Comparison of ENCODE assay signal across 34 cellular contexts in genomic region chr11:58446294-58446693, GRCh38. TPM values are rescaled to one million over a fixed set of nuclear protein-coding genes. Genes with fewer than 3 reads are reported as not detected.
"Had no signal": no experiment of that assay in that cellular context is flagged by ENCODE, and none has a peak within 500 bp of the region (broad histone marks: within the 10 kb centered on the region; RNA-seq: fewer than 3 reads in every experiment).

No MANE protein-coding gene starts in this region.

- H3K27ac ChIP-seq: ascending aorta, foreskin keratinocyte, heart left ventricle, pancreas, psoas muscle, tibial nerve, VCaP had no signal

- H3K4me3 Mint-ChIP-seq: activated naive CD4-positive, alpha-beta T cell treated with anti-CD3 and anti-CD28 coated beads, Interleukin-2, amount 10 ng/mL, durations not matched to agents 7 days and 5 days; activated naive CD8-positive, alpha-beta T cell treated with anti-CD3 and anti-CD28 coated beads, Interleukin-2, amount 10 ng/mL, durations not matched to agents 7 days and 5 days; activated T-helper 1 cell treated with anti-CD3 and anti-CD28 coated beads, Interleukin-12 subunit alpha, Interleukin-12 subunit beta, Interleukin-2, Interleukin-4 antibody, amounts not matched to agents 30 ng/mL and 10 ng/mL and 1 ng/mL, durations not matched to agents 14 hours and 24 hours and 36 hours; brain; effector memory CD8-positive, alpha-beta T cell; immature natural killer cell; mesothelial cell of epicardium; naive thymus-derived CD4-positive, alpha-beta T cell had no signal

- H3K4me1 ChIP-seq: ascending aorta, foreskin keratinocyte, heart left ventricle, pancreas, psoas muscle, tibial nerve had no signal

- H3K4me3 ChIP-seq: ascending aorta, heart left ventricle, pancreas, psoas muscle, tibial nerve had no signal

- H3K9me3 Mint-ChIP-seq: activated naive CD4-positive, alpha-beta T cell treated with anti-CD3 and anti-CD28 coated beads, Interleukin-2, amount 10 ng/mL, durations not matched to agents 7 days and 5 days; effector memory CD8-positive, alpha-beta T cell had no signal

- FAIRE-seq: kidney, pancreas had no signal

- H3K27me3 ChIP-seq: ascending aorta, foreskin keratinocyte, heart left ventricle, pancreas, tibial nerve had no signal

- H3K36me3 Mint-ChIP-seq: activated naive CD4-positive, alpha-beta T cell treated with anti-CD3 and anti-CD28 coated beads, Interleukin-2, amount 10 ng/mL, durations not matched to agents 7 days and 5 days; activated naive CD8-positive, alpha-beta T cell treated with anti-CD3 and anti-CD28 coated beads, Interleukin-2, amount 10 ng/mL, durations not matched to agents 7 days and 5 days; brain; immature natural killer cell; mesothelial cell of epicardium had no signal

- DNase-seq: activated CD4-positive, alpha-beta T cell treated with anti-CD3 and anti-CD28 coated beads for 48 hours; activated CD4-positive, alpha-beta T cell treated with anti-CD3 and anti-CD28 coated beads, Interleukin-2, amount 50 U/mL, for 48 hours; activated CD8-positive, alpha-beta memory T cell treated with anti-CD3 and anti-CD28 coated beads for 24 hours; activated effector memory CD4-positive, alpha-beta T cell treated with anti-CD3 and anti-CD28 coated beads, Interleukin-2, amount 50 U/mL, for 16 hours; activated naive CD4-positive, alpha-beta T cell treated with anti-CD3 and anti-CD28 coated beads, Interleukin-2, amount 10 ng/mL, durations not matched to agents 7 days and 5 days; activated naive CD8-positive, alpha-beta T cell treated with anti-CD3 and anti-CD28 coated beads, Interleukin-2, amount 10 ng/mL, durations not matched to agents 7 days and 5 days; caudate nucleus; cortex of kidney; effector memory CD8-positive, alpha-beta T cell; heart left ventricle; hypothalamus; immature natural killer cell; kidney; left colon; naive thymus-derived CD4-positive, alpha-beta T cell; pancreas; psoas muscle; stimulated activated CD4-positive, alpha-beta T cell treated with anti-CD3 and anti-CD28 coated beads, Interleukin-15, amount 100 ng/mL, for 24 hours; stimulated activated CD4-positive, alpha-beta T cell treated with anti-CD3 and anti-CD28 coated beads, Interleukin-2, amount 100 ng/mL, for 24 hours; stimulated activated naive CD4-positive, alpha-beta T cell treated with Interleukin-2 at 50 U/mL for 16 hours; T-helper 2 cell had no signal

- H3K4me1 Mint-ChIP-seq: activated naive CD4-positive, alpha-beta T cell treated with anti-CD3 and anti-CD28 coated beads, Interleukin-2, amount 10 ng/mL, durations not matched to agents 7 days and 5 days; brain; immature natural killer cell; mesothelial cell of epicardium had no signal

- H3K27ac Mint-ChIP-seq: activated naive CD4-positive, alpha-beta T cell treated with anti-CD3 and anti-CD28 coated beads, Interleukin-2, amount 10 ng/mL, durations not matched to agents 7 days and 5 days; activated naive CD8-positive, alpha-beta T cell treated with anti-CD3 and anti-CD28 coated beads, Interleukin-2, amount 10 ng/mL, durations not matched to agents 7 days and 5 days; activated T-helper 1 cell treated with anti-CD3 and anti-CD28 coated beads, Interleukin-12 subunit alpha, Interleukin-12 subunit beta, Interleukin-2, Interleukin-4 antibody, amounts not matched to agents 30 ng/mL and 10 ng/mL and 1 ng/mL, durations not matched to agents 14 hours and 24 hours and 36 hours; brain; effector memory CD8-positive, alpha-beta T cell; immature natural killer cell; mesothelial cell of epicardium; naive thymus-derived CD4-positive, alpha-beta T cell had no signal

- ATAC-seq: effector memory CD8-positive, alpha-beta T cell; esophagus mucosa; foreskin keratinocyte; heart left ventricle; left colon; naive thymus-derived CD4-positive, alpha-beta T cell; pancreas; psoas muscle had no signal

- H3K9me3 ChIP-seq: pancreas had no signal

- H3K36me3 ChIP-seq: ascending aorta, heart left ventricle, pancreas, tibial nerve had no signal

- H3K27me3 Mint-ChIP-seq: activated naive CD4-positive, alpha-beta T cell treated with anti-CD3 and anti-CD28 coated beads, Interleukin-2, amount 10 ng/mL, durations not matched to agents 7 days and 5 days; brain had no signal

RNA-seq across cellular contexts. Expression of gene OR5B12, which starts 4.3 kb away (rescaled TPM):
- total RNA-seq: activated naive CD8-positive, alpha-beta T cell treated with anti-CD3 and anti-CD28 coated beads, Interleukin-2, amount 10 ng/mL, durations not matched to agents 7 days and 5 days; activated T-helper 1 cell treated with anti-CD3 and anti-CD28 coated beads, Interleukin-12 subunit alpha, Interleukin-12 subunit beta, Interleukin-2, Interleukin-4 antibody, amounts not matched to agents 30 ng/mL and 10 ng/mL and 1 ng/mL, durations not matched to agents 14 hours and 24 hours and 36 hours; chondrocyte; esophagus mucosa; foreskin keratinocyte; heart left ventricle; kidney; left colon; liver; mesothelial cell of epicardium; pancreas; psoas muscle; temporal lobe; ureter had no signal
- polyA plus RNA-seq: foreskin keratinocyte; heart left ventricle; immature natural killer cell; liver; naive thymus-derived CD4-positive, alpha-beta T cell; neural cell; pancreas; psoas muscle had no signal

RNA-seq across cellular contexts. Expression of gene OR5B2, which starts 18.4 kb away (rescaled TPM):
- total RNA-seq: activated naive CD8-positive, alpha-beta T cell treated with anti-CD3 and anti-CD28 coated beads, Interleukin-2, amount 10 ng/mL, durations not matched to agents 7 days and 5 days; activated T-helper 1 cell treated with anti-CD3 and anti-CD28 coated beads, Interleukin-12 subunit alpha, Interleukin-12 subunit beta, Interleukin-2, Interleukin-4 antibody, amounts not matched to agents 30 ng/mL and 10 ng/mL and 1 ng/mL, durations not matched to agents 14 hours and 24 hours and 36 hours; ascending aorta; chondrocyte; esophagus mucosa; foreskin keratinocyte; heart left ventricle; kidney; left colon; liver; mesothelial cell of epicardium; naive thymus-derived CD4-positive, alpha-beta T cell; pancreas; psoas muscle; temporal lobe; ureter had no signal
- polyA plus RNA-seq: foreskin keratinocyte; heart left ventricle; immature natural killer cell; liver; naive thymus-derived CD4-positive, alpha-beta T cell; neural cell; pancreas; psoas muscle had no signal

RNA-seq across cellular contexts. Expression of gene OR5B3, which starts 39.6 kb away (rescaled TPM):
- total RNA-seq: activated naive CD8-positive, alpha-beta T cell treated with anti-CD3 and anti-CD28 coated beads, Interleukin-2, amount 10 ng/mL, durations not matched to agents 7 days and 5 days; activated T-helper 1 cell treated with anti-CD3 and anti-CD28 coated beads, Interleukin-12 subunit alpha, Interleukin-12 subunit beta, Interleukin-2, Interleukin-4 antibody, amounts not matched to agents 30 ng/mL and 10 ng/mL and 1 ng/mL, durations not matched to agents 14 hours and 24 hours and 36 hours; ascending aorta; chondrocyte; esophagus mucosa; foreskin keratinocyte; heart left ventricle; kidney; left colon; liver; mesothelial cell of epicardium; naive thymus-derived CD4-positive, alpha-beta T cell; pancreas; psoas muscle; temporal lobe; tibial nerve; ureter had no signal
- polyA plus RNA-seq: foreskin keratinocyte; heart left ventricle; immature natural killer cell; liver; naive thymus-derived CD4-positive, alpha-beta T cell; neural cell; pancreas; psoas muscle had no signal
